9 cellular contexts compared by ENCODE assay signal in genomic region chr6:138499303-138499991, GRCh38. TPM values are rescaled to one million over a fixed set of nuclear protein-coding genes. Genes with fewer than 3 reads are reported as not detected.
A peak's percentile ranks its signal among the peaks of the same experiment; 100 is the strongest.
DNase-seq lines count a peak whose midpoint lies in the region; ATAC-seq and TF ChIP-seq lines count a peak whose summit lies in the region.
"Had no signal": no experiment of that assay in that cellular context is flagged by ENCODE, and none has a peak within 500 bp of the region (broad histone marks: within the 10 kb centered on the region; RNA-seq: fewer than 3 reads in every experiment).

A gene with protein sequence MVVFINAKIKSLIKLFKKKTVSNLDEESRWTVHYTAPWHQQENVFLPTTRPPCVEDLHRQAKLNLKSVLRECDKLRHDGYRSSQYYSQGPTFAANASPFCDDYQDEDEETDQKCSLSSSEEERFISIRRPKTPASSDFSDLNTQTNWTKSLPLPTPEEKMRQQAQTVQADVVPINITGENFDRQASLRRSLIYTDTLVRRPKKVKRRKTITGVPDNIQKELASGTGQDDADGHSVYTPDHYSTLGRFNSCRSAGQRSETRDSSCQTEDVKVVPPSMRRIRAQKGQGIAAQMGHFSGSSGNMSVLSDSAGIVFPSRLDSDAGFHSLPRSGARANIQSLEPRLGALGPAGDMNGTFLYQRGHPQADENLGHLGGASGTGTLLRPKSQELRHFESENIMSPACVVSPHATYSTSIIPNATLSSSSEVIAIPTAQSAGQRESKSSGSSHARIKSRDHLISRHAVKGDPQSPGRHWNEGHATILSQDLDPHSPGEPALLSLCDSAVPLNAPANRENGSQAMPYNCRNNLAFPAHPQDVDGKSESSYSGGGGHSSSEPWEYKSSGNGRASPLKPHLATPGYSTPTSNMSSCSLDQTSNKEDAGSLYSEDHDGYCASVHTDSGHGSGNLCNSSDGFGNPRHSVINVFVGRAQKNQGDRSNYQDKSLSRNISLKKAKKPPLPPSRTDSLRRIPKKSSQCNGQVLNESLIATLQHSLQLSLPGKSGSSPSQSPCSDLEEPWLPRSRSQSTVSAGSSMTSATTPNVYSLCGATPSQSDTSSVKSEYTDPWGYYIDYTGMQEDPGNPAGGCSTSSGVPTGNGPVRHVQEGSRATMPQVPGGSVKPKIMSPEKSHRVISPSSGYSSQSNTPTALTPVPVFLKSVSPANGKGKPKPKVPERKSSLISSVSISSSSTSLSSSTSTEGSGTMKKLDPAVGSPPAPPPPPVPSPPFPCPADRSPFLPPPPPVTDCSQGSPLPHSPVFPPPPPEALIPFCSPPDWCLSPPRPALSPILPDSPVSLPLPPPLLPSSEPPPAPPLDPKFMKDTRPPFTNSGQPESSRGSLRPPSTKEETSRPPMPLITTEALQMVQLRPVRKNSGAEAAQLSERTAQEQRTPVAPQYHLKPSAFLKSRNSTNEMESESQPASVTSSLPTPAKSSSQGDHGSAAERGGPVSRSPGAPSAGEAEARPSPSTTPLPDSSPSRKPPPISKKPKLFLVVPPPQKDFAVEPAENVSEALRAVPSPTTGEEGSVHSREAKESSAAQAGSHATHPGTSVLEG (N-terminal part only) (minus strand): TSS chr6:138499494. CDS start chr6:138499290, 204 bp downstream.

- CTCF ChIA-PET in SK-N-SH (lab: Yijun Ruan, JAX) = no interaction called here

- H3K4me2 ChIP-seq in SK-N-SH = no peak within 1 kb of the TSS

- intact Hi-C loops in heart right ventricle (cut with DNase I) = no loop called here

- POLR2A ChIA-PET in SK-N-SH (lab: Yijun Ruan, JAX) = no interaction called here

- H3K27me3 ChIP-seq in heart right ventricle (no peaks in the 10 kb centered on the region), SK-N-SH (ENCODE audit: insufficient read depth) (peaks cover 25% of the 10 kb centered on the region; the same call in 1 of the 2 replicates)

- DNase-seq in SIG-M5 treated with dmso at 0.1 percent for 504 hours (lab: John Stamatoyannopoulos, UW; ENCODE audit: unreplicated experiment) (peak; percentile 4), SIG-M5 (lab: John Stamatoyannopoulos, UW) (no peak), OCI-M1 (lab: John Stamatoyannopoulos, UW) (peak; percentile 60), heart right ventricle (no peak), progenitor cell of endocrine pancreas (ENCODE audit: low spot score, unreplicated experiment) (no peak), NCI-H146 (lab: John Stamatoyannopoulos, UW) (no peak), SK-N-SH (no peak)

- H4K20me1 ChIP-seq in SK-N-SH (ENCODE audit: insufficient read depth) = no peaks in the 10 kb centered on the region

- peaks cover 63% of the 10 kb centered on the region for H3K4me1 Mint-ChIP-seq in progenitor cell of endocrine pancreas (ENCODE audit: low read depth)

- TF ChIP-seq EP300 in SK-N-SH (IDR thresholded peaks at IDR 0.05; ENCODE audit: borderline replicate concordance in 1 of 2, low read depth in 1 of 2, low read length in 1 of 2) = no peak

- H3K4me3 ChIP-seq in heart right ventricle (no peak within 1 kb of the TSS), SK-N-SH (ENCODE audit: low read depth in 2 of 2, low read length in 1 of 2) (no peak within 1 kb of the TSS)

- no peak within 1 kb of the TSS for H2AFZ ChIP-seq in SK-N-SH (ENCODE audit: low read depth)

- no peaks in the 10 kb centered on the region for H3K27me3 Mint-ChIP-seq in progenitor cell of endocrine pancreas

- H3K27ac ChIP-seq in heart right ventricle (no peak within 1 kb of the TSS), SK-N-SH (ENCODE audit: low read depth in 2 of 2, low read length in 1 of 2) (no peak within 1 kb of the TSS)
- H3K27ac ChIP-seq: C4-2B had no signal

- TF ChIP-seq CTCF in heart right ventricle (IDR thresholded peaks at IDR 0.05) (no peak), progenitor cell of endocrine pancreas (IDR thresholded peaks at IDR 0.05; ENCODE audit: unreplicated experiment) (no peak), SK-N-SH (IDR thresholded peaks at IDR 0.05) (no peak)

- no peaks in the 10 kb centered on the region for H3K79me2 ChIP-seq in SK-N-SH (ENCODE audit: insufficient read depth)

- TF ChIP-seq RAD21 in SK-N-SH (IDR thresholded peaks at IDR 0.05; ENCODE audit: low read length) = no peak

- peaks cover 0 to 34% (median 20%) of the 10 kb centered on the region in 9 donors for H3K4me1 ChIP-seq in heart right ventricle
- no peaks in the 10 kb centered on the region for H3K4me1 ChIP-seq in SK-N-SH (ENCODE audit: control insufficient read depth in 1 of 2, insufficient read depth in 2 of 2, low read depth in 1 of 2, low read length in 1 of 2)

- H3K9me3 Mint-ChIP-seq in progenitor cell of endocrine pancreas (ENCODE audit: low read depth) = no peaks in the 10 kb centered on the region

- ATAC-seq in HG03064 (IDR thresholded peaks at IDR 0.05; ENCODE audit: low read depth, unreplicated experiment) (peak; percentile 95), heart right ventricle (peak in 3 of 8 donors; percentile 20 to 52 (median 47))

- H3K9ac ChIP-seq in SK-N-SH = no peak within 1 kb of the TSS

- H3K9me3 ChIP-seq in heart right ventricle (no peaks in the 10 kb centered on the region), SK-N-SH (no peaks in the 10 kb centered on the region)

- peak within 1 kb of the TSS; percentile 95 for H3K27ac Mint-ChIP-seq in progenitor cell of endocrine pancreas

- no peaks in the 10 kb centered on the region for H3F3A ChIP-seq in SK-N-SH (replicated peaks; ENCODE audit: insufficient read depth)

- peak within 1 kb of the TSS; percentile 53 for H3K4me3 Mint-ChIP-seq in progenitor cell of endocrine pancreas (ENCODE audit: low read depth)

- WGBS in heart right ventricle, 2 donors = 55 to 59% methylated on average over 8 of the region's 8 CpGs
- WGBS in SK-N-SH (ENCODE audit: low lambda C conversion rate) = 5% methylated on average over 8 of the region's 8 CpGs

- H3K36me3 ChIP-seq in heart right ventricle (peaks cover 0 to 16% (median 0%) of the 10 kb centered on the region in 9 donors), SK-N-SH (replicated peaks in 1 of 2; ENCODE audit: control insufficient read depth in 1 of 2, insufficient read depth in 2 of 2, low read length in 1 of 2) (no peaks in the 10 kb centered on the region)

- H3K36me3 Mint-ChIP-seq in progenitor cell of endocrine pancreas (ENCODE audit: insufficient read depth) = peaks cover 13% of the 10 kb centered on the region

- no peaks in the 10 kb centered on the region for H3K9me2 ChIP-seq in SK-N-SH

TF ChIP-seq in SK-N-SH, 30 proteins besides CTCF, POLR2A, EP300 and RAD21:
- no peak for TF ChIP-seq MEF2A (IDR thresholded peaks at IDR 0.05; ENCODE audit: borderline replicate concordance, low read depth)
- TF ChIP-seq RCOR1 (IDR thresholded peaks at IDR 0.05; ENCODE audit: low read length) = no peak
- no peak for TF ChIP-seq IRF3 (IDR thresholded peaks at IDR 0.05; ENCODE audit: low read depth, low read length)
- no peak for TF ChIP-seq FOSL2 (IDR thresholded peaks at IDR 0.05; ENCODE audit: borderline replicate concordance, low read depth)
- no peak for TF ChIP-seq POLR2AphosphoS5 (IDR thresholded peaks at IDR 0.05; ENCODE audit: low read depth, low read length)
- no peak for TF ChIP-seq NRF1 (IDR thresholded peaks at IDR 0.05; ENCODE audit: low read depth, low read length)
- TF ChIP-seq FOXM1 (IDR thresholded peaks at IDR 0.05; ENCODE audit: low read depth) = no peak
- TF ChIP-seq EZH2phosphoT487 (IDR thresholded peaks at IDR 0.05; ENCODE audit: borderline replicate concordance, low read depth) = no peak
- TF ChIP-seq FOXJ3 (CRISPR knock-in tag; IDR thresholded peaks at IDR 0.05) = no peak
- TF ChIP-seq JUND (IDR thresholded peaks at IDR 0.05) = no peak
- TF ChIP-seq GABPA (IDR thresholded peaks at IDR 0.05; ENCODE audit: low read depth) = no peak

RNA-seq across cellular contexts. Expression of the gene that starts here (rescaled TPM):
- 10 to 100 TPM; 35.5 to 97.4 (median 75.5) TPM for total RNA-seq in heart right ventricle
- polyA plus RNA-seq in heart right ventricle = 10 to 100 TPM in 1 of 2 donors, 1 to 10 TPM in 1; 5.0 to 14.9 TPM
- 79.0 and 86.5 TPM in 2 replicates for total RNA-seq in progenitor cell of endocrine pancreas
- under 0.01 TPM in 1 of 2 replicates, not detected in the other for polyA plus RNA-seq in SK-N-SH (2012; rRNA removed)
- polyA plus RNA-seq in SK-N-SH (2012; cell fraction: cytosol; rRNA removed) = 0.03 and 0.08 TPM in 2 replicates
- polyA plus RNA-seq in SK-N-SH (2012; cell fraction: nucleus; rRNA removed) = 0.01 TPM in 1 of 2 replicates, not detected in the other

Comparison
In these comparisons a context has a peak if more than half of its experiments do, and no peak if none do; other contexts are left out.
1. RNA of the gene that starts here (polyA plus RNA-seq): 5.0 to 14.9 TPM in heart right ventricle; under 0.01 to 0.08 TPM in SK-N-SH; every median in the first group is over 4 times any median in the second.
2. DNase-seq: peak in SIG-M5 treated with dmso at 0.1 percent for 504 hours (single experiment) and OCI-M1 (single experiment); none in SIG-M5 (single experiment), heart right ventricle (0 of 2), progenitor cell of endocrine pancreas (single experiment), NCI-H146 (single experiment) and SK-N-SH (single experiment).